ENCODE assay signal across 8 cellular contexts in genomic region chr19:48752511-48753365, GRCh38. TPM values are rescaled to one million over a fixed set of nuclear protein-coding genes. Genes with fewer than 3 reads are reported as not detected.
A peak's percentile ranks its signal among the peaks of the same experiment; 100 is the strongest.
DNase-seq lines count a peak whose midpoint lies in the region; ATAC-seq and TF ChIP-seq lines count a peak whose summit lies in the region.

Gene FUT1 (minus strand): TSS chr19:48752641. CDS start chr19:48751281, 1,360 bp downstream.

- peak; percentile 33 for DNase-seq in stimulated activated CD4-positive, alpha-beta T cell treated with anti-CD3 and anti-CD28 coated beads, Interleukin-4, amount 100 ng/mL, for 1 hour
- DNase-seq in stimulated activated CD4-positive, alpha-beta T cell treated with anti-CD3 and anti-CD28 coated beads, Interleukin-4, amount 100 ng/mL, for 4 hours: no peak
- DNase-seq in NCI-H748 (lab: John Stamatoyannopoulos, UW; ENCODE audit: unreplicated experiment) (peak; percentile 97), heart left ventricle (peak; percentile 79 to 88 (median 84)), psoas muscle (peak; percentile 69 to 75), amniotic stem cell (lab: John Stamatoyannopoulos, UW) (no peak), pons (ENCODE audit: low spot score) (no peak)
- DNase-seq in activated naive CD8-positive, alpha-beta T cell treated with anti-CD3 and anti-CD28 coated beads for 36 hours: peak; percentile 52

- H3K4me1 Mint-ChIP-seq in activated naive CD8-positive, alpha-beta T cell treated with anti-CD3 and anti-CD28 coated beads for 36 hours: peaks cover 12% of the 10 kb centered on the region

- H3K27ac ChIP-seq in heart left ventricle: peak within 1 kb of the TSS; percentile 55 to 93 (median 84)
- H3K27ac ChIP-seq in psoas muscle: peak within 1 kb of the TSS; percentile 42

- 2 to 8% (median 3%) methylated on average over 8 to 73 of the region's 73 CpGs for WGBS in heart left ventricle, 4 donors
- 9 to 11% (median 10%) methylated on average over 58 to 73 of the region's 73 CpGs for WGBS in psoas muscle, 3 donors

- TF ChIP-seq CTCF in heart left ventricle (IDR thresholded peaks at IDR 0.05) (no peak), psoas muscle (IDR thresholded peaks at IDR 0.05) (no peak)

- peaks cover 0 to 5% (median 0%) of the 10 kb centered on the region in 9 donors for H3K36me3 ChIP-seq in heart left ventricle
- H3K36me3 ChIP-seq in psoas muscle (ENCODE audit: insufficient read depth in 1 of 2, low read depth in 1 of 2): no peaks in the 10 kb centered on the region

- no peak within 1 kb of the TSS for H3K27ac Mint-ChIP-seq in activated naive CD8-positive, alpha-beta T cell treated with anti-CD3 and anti-CD28 coated beads for 36 hours

- ATAC-seq in heart left ventricle (peak; percentile 81 to 91 (median 88)), psoas muscle (peak; percentile 41 to 65 (median 52))

- no peaks in the 10 kb centered on the region for H3K36me3 Mint-ChIP-seq in activated naive CD8-positive, alpha-beta T cell treated with anti-CD3 and anti-CD28 coated beads for 36 hours

- H3K27me3 ChIP-seq in heart left ventricle (peaks cover 0 to 28% (median 6%) of the 10 kb centered on the region in 9 donors), psoas muscle (ENCODE audit: insufficient read depth in 3 of 3, low read length in 2 of 3) (no peaks in the 10 kb centered on the region)

- H3K9me3 Mint-ChIP-seq in activated naive CD8-positive, alpha-beta T cell treated with anti-CD3 and anti-CD28 coated beads for 36 hours: no peaks in the 10 kb centered on the region

- peaks cover 37% of the 10 kb centered on the region for H3K27me3 Mint-ChIP-seq in activated naive CD8-positive, alpha-beta T cell treated with anti-CD3 and anti-CD28 coated beads for 36 hours

- H3K4me3 ChIP-seq in heart left ventricle (peak within 1 kb of the TSS; percentile 22 to 70 (median 60)), psoas muscle (peak within 1 kb of the TSS; percentile 57)

- H3K4me1 ChIP-seq in heart left ventricle (peaks cover 0 to 24% (median 17%) of the 10 kb centered on the region in 12 donors), psoas muscle (peaks cover 23% of the 10 kb centered on the region)

- intact Hi-C loops in heart left ventricle (cut with DNase I): no loop called here
- intact Hi-C loops in psoas muscle (cut with DNase I): no loop called here

- TF ChIP-seq POLR2A in heart left ventricle (IDR thresholded peaks at IDR 0.05): peak in 1 of 2 donors; percentile 45

- H3K9me3 ChIP-seq in heart left ventricle: no peaks in the 10 kb centered on the region
- H3K9me3 ChIP-seq in psoas muscle: no peaks in the 10 kb centered on the region

- H3K4me3 Mint-ChIP-seq in activated naive CD8-positive, alpha-beta T cell treated with anti-CD3 and anti-CD28 coated beads for 36 hours: peak within 1 kb of the TSS; percentile 72

RNA-seq across cellular contexts. Expression of gene FUT1, which starts in this region (rescaled TPM):
- under 1 TPM; 0.06 to 0.12 TPM for total RNA-seq in activated naive CD8-positive, alpha-beta T cell treated with anti-CD3 and anti-CD28 coated beads for 36 hours
- total RNA-seq in heart left ventricle (1 to 10 TPM; 1.8 to 6.2 (median 2.7) TPM), psoas muscle (1 to 10 TPM; 1.6 to 2.3 (median 2.0) TPM)
- polyA plus RNA-seq in heart left ventricle (1 to 10 TPM; 2.3 to 3.0 TPM), psoas muscle (1 to 10 TPM; 1.1 to 1.3 (median 1.3) TPM)

Comparison
In these comparisons a context has a peak if more than half of its experiments do, and no peak if none do; other contexts are left out.
1. DNase-seq: peak in stimulated activated CD4-positive, alpha-beta T cell treated with anti-CD3 and anti-CD28 coated beads, Interleukin-4, amount 100 ng/mL, for 1 hour (single experiment), NCI-H748 (single experiment), heart left ventricle (5 of 5) and psoas muscle (2 of 2); none in stimulated activated CD4-positive, alpha-beta T cell treated with anti-CD3 and anti-CD28 coated beads, Interleukin-4, amount 100 ng/mL, for 4 hours (0 of 2), amniotic stem cell (single experiment) and pons (single experiment).
2. Peak in DNase-seq in activated naive CD8-positive, alpha-beta T cell treated with anti-CD3 and anti-CD28 coated beads for 36 hours; RNA of the gene not detected or under 1 TPM.